ENCODE assay signal across 20 cellular contexts in the genomic region with DNA sequence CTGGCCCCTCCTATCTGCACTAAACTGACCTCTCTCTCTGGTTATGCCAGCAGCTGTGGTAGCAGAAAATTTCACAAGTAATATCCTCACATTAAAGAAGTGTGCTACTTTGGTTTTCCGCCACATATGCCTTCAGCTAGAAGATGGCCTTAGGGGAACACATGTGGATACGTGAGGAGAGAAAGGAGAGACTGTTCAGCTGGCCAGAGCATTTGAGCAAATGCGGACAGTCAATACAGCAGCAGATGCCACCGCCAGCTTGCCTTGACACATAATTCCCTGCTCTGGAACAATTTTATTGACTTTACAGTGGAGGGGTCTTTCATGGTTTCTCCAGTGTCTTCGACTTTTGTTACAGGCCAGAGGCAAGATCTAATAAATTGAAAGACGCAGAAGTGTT.
"Had no signal": no experiment of that assay in that cellular context is flagged by ENCODE, and none has a peak within 500 bp of the region (broad histone marks: within the 10 kb centered on the region; RNA-seq: fewer than 3 reads in every experiment).

No MANE protein-coding gene starts in this region.

- H3K36me3 Mint-ChIP-seq: activated CD8-positive, alpha-beta memory T cell treated with anti-CD3 and anti-CD28 coated beads, Interleukin-2, amount 10 ng/mL, durations not matched to agents 7 days and 5 days; activated naive CD8-positive, alpha-beta T cell; memory B cell; naive thymus-derived CD4-positive, alpha-beta T cell; stimulated activated memory B cell treated with anti-CD40 and anti-IgM and Interleukin-4, amounts not matched to agents 10 μg/mL and 1 μg/mL and 100 μg/mL, for 72 hours had no signal

- H3K9me3 ChIP-seq: left ventricle myocardium inferior, spleen, thoracic aorta had no signal

- H3K4me3 Mint-ChIP-seq: activated CD4-positive, alpha-beta memory T cell treated with anti-CD3 and anti-CD28 coated beads, Interleukin-2, amount 10 ng/mL, durations not matched to agents 7 days and 5 days; activated CD8-positive, alpha-beta memory T cell treated with anti-CD3 and anti-CD28 coated beads, Interleukin-2, amount 10 ng/mL, durations not matched to agents 7 days and 5 days; activated naive CD8-positive, alpha-beta T cell; memory B cell; naive thymus-derived CD4-positive, alpha-beta T cell; stimulated activated memory B cell treated with anti-CD40 and anti-IgM and Interleukin-4, amounts not matched to agents 10 μg/mL and 1 μg/mL and 100 μg/mL, for 72 hours had no signal

- H3K4me1 ChIP-seq: left ventricle myocardium inferior, parathyroid adenoma, spleen had no signal

- H3K27me3 ChIP-seq: spleen had no signal

- H3K27ac Mint-ChIP-seq: activated CD4-positive, alpha-beta memory T cell treated with anti-CD3 and anti-CD28 coated beads, Interleukin-2, amount 10 ng/mL, durations not matched to agents 7 days and 5 days; activated CD8-positive, alpha-beta memory T cell treated with anti-CD3 and anti-CD28 coated beads, Interleukin-2, amount 10 ng/mL, durations not matched to agents 7 days and 5 days; activated naive CD8-positive, alpha-beta T cell; memory B cell; naive thymus-derived CD4-positive, alpha-beta T cell; stimulated activated memory B cell treated with anti-CD40 and anti-IgM and Interleukin-4, amounts not matched to agents 10 μg/mL and 1 μg/mL and 100 μg/mL, for 72 hours had no signal

- H3K27me3 Mint-ChIP-seq: activated CD4-positive, alpha-beta memory T cell treated with anti-CD3 and anti-CD28 coated beads, Interleukin-2, amount 10 ng/mL, durations not matched to agents 7 days and 5 days; activated CD8-positive, alpha-beta memory T cell treated with anti-CD3 and anti-CD28 coated beads, Interleukin-2, amount 10 ng/mL, durations not matched to agents 7 days and 5 days; activated naive CD8-positive, alpha-beta T cell; memory B cell; naive thymus-derived CD4-positive, alpha-beta T cell; stimulated activated memory B cell treated with anti-CD40 and anti-IgM and Interleukin-4, amounts not matched to agents 10 μg/mL and 1 μg/mL and 100 μg/mL, for 72 hours had no signal

- H3K79me2 ChIP-seq: parathyroid adenoma had no signal

- DNase-seq: activated CD4-positive, alpha-beta memory T cell treated with anti-CD3 and anti-CD28 coated beads, Interleukin-2, amount 10 ng/mL, durations not matched to agents 7 days and 5 days; activated CD4-positive, alpha-beta T cell treated with anti-CD3 and anti-CD28 coated beads for 48 hours; activated CD4-positive, CD25-positive, alpha-beta regulatory T cell; activated CD8-positive, alpha-beta memory T cell treated with anti-CD3 and anti-CD28 coated beads, Interleukin-2, amount 10 ng/mL, durations not matched to agents 7 days and 5 days; cerebellar nuclear complex; cortex of kidney; erythroblast; head of caudate nucleus; left ventricle myocardium inferior; naive thymus-derived CD4-positive, alpha-beta T cell; spleen; stimulated activated CD4-positive, alpha-beta T cell treated with anti-CD3 and anti-CD28 coated beads, Interleukin-4, amount 100 ng/mL, for 4 hours had no signal

- ATAC-seq: activated CD8-positive, alpha-beta memory T cell treated with anti-CD3 and anti-CD28 coated beads, Interleukin-2, amount 10 ng/mL, durations not matched to agents 7 days and 5 days; naive thymus-derived CD4-positive, alpha-beta T cell; stimulated activated memory B cell treated with anti-CD40 and anti-IgM and Interleukin-4, amounts not matched to agents 10 μg/mL and 1 μg/mL and 100 μg/mL, for 72 hours had no signal

- H3K36me3 ChIP-seq: left ventricle myocardium inferior, spleen, thoracic aorta had no signal

- H3K4me3 ChIP-seq: left ventricle myocardium inferior, spleen, thoracic aorta had no signal

- H2AFZ ChIP-seq: parathyroid adenoma had no signal

- H3K27ac ChIP-seq: left ventricle myocardium inferior, parathyroid adenoma, spleen, thoracic aorta had no signal

- FAIRE-seq: bronchial epithelial cell, endometrium, frontal cortex had no signal

- H3K4me1 Mint-ChIP-seq: activated CD4-positive, alpha-beta memory T cell treated with anti-CD3 and anti-CD28 coated beads, Interleukin-2, amount 10 ng/mL, durations not matched to agents 7 days and 5 days; activated CD8-positive, alpha-beta memory T cell treated with anti-CD3 and anti-CD28 coated beads, Interleukin-2, amount 10 ng/mL, durations not matched to agents 7 days and 5 days; memory B cell; naive thymus-derived CD4-positive, alpha-beta T cell; stimulated activated memory B cell treated with anti-CD40 and anti-IgM and Interleukin-4, amounts not matched to agents 10 μg/mL and 1 μg/mL and 100 μg/mL, for 72 hours had no signal

- H3K9ac ChIP-seq: parathyroid adenoma had no signal

- H3K9me3 Mint-ChIP-seq: memory B cell; stimulated activated memory B cell treated with anti-CD40 and anti-IgM and Interleukin-4, amounts not matched to agents 10 μg/mL and 1 μg/mL and 100 μg/mL, for 72 hours had no signal
